Comparison of ENCODE assay signal across 8 cellular contexts in the genomic region with DNA sequence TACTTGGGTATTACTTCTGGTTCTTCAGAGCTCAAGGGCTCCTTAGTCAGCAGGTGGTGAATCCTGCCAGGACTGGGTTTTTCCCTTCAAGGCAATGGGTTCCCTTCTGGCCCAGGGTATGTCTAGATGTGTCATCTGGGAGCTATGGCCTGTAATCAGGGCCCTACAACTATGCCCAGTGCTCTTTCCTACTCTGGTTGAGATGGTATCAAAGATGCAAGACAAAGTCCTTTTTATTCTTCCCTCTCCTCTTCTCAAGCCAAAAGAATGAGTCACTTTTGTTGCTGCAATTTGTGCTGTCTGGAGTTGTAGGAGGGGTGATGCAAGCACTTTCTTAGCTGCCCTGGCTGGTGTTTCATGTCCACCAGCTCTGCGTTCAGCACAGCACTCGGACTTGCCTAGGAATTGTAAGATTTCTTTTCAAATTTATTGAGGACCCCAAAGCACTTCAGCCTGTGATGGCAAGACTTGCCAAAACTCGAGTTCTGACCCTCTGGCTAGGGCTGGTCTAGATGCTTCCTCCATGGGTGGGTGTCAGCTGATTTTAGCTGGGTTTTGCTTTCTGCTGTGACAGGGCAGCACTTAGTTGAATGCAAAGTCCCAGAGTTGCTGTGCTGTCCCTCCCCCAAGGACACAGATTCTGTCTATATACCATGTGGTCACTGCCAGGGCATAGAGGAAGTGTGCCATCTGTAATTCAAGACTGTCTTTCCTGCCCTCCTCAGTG.
A peak's percentile ranks its signal among the peaks of the same experiment; 100 is the strongest.
DNase-seq lines count a peak whose midpoint lies in the region; ATAC-seq and TF ChIP-seq lines count a peak whose summit lies in the region.

No MANE protein-coding gene starts in this region.

- TF ChIP-seq CTCF in PC-9 (conservative IDR thresholded peaks at IDR 0.05) (no peak), epithelial cell of proximal tubule (conservative IDR thresholded peaks at IDR 0.05; ENCODE audit: low read depth, low read length) (no peak), GM10248 (IDR thresholded peaks at IDR 0.05; ENCODE audit: control extremely low read depth, extremely low read depth, low read depth, missing control alignments) (no peak)

- H3K4ac ChIP-seq in trophoblast cell (ENCODE audit: low read depth, low read length): peak overlapping the region; percentile 90

- H3K4me3 ChIP-seq in PC-9 (peak overlapping the region; percentile 34; the same call in 1 of the 2 replicates), epithelial cell of proximal tubule (ENCODE audit: low read depth, low read length) (no peak overlapping the region), trophoblast cell (ENCODE audit: low read depth, low read length) (no peak overlapping the region)

- H4K20me1 ChIP-seq in PC-9 (ENCODE audit: insufficient read depth): no peaks in the 10 kb centered on the region

- H2BK120ac ChIP-seq in trophoblast cell (ENCODE audit: insufficient read depth, low read length, poor library complexity): peak overlapping the region; percentile 96

- H4K12ac ChIP-seq in trophoblast cell (ENCODE audit: low read depth, low read length): peak overlapping the region; percentile 40

- no TSS peak for BruUV-seq in PC-9 (replicated peaks; lab: Mats Ljungman, UMichigan)

- intact Hi-C loops in PC-9 (cut with micrococcal nuclease; ENCODE audit: unreplicated experiment): loop anchor here (2.0 to 10.0 kb wide), 2 partner anchors 129 to 187 kb away; partner anchors contain the start of gene CBLB

- peak overlapping the region; percentile 96 for H3K14ac ChIP-seq in trophoblast cell (ENCODE audit: low read length)

- no peak overlapping the region for H3K9ac ChIP-seq in trophoblast cell (ENCODE audit: low read length)

- H3K79me2 ChIP-seq in PC-9 (ENCODE audit: low read depth) (no peaks in the 10 kb centered on the region), trophoblast cell (ENCODE audit: control insufficient read depth, insufficient read depth, low read length, poor library complexity) (peaks cover 5% of the 10 kb centered on the region)

- CTCF ChIA-PET in PC-9 (lab: Charles Lee): no interaction called here
- CTCF ChIA-PET in GM10248 (lab: Yijun Ruan, JAX): interaction anchor here (0.9 to 2.7 kb wide), 2 partner anchors 13 to 399 kb away, joined by 3 to 7 read pairs; no protein-coding TSS in a partner anchor

- H2AK5ac ChIP-seq in trophoblast cell (ENCODE audit: low read length): peak overlapping the region; percentile 92

- DNase-seq in ELR (ENCODE audit: low read depth) (peak; percentile 93), PC-9 (peak; percentile 61 to 95), epithelial cell of proximal tubule (ENCODE audit: low read depth) (peak; percentile 49), trophoblast cell (peak; percentile 92 to 95), 8988T (no peak), GM10248 (ENCODE audit: extremely low spot score) (no peak), SHP77 (lab: John Stamatoyannopoulos, UW) (no peak)

- H3K79me1 ChIP-seq in trophoblast cell (ENCODE audit: low read length): peaks cover 16% of the 10 kb centered on the region

- peak overlapping the region; percentile 70 for H2AFZ ChIP-seq in PC-9
- H2AFZ ChIP-seq in trophoblast cell (ENCODE audit: insufficient read depth, low read length, poor library complexity): peak overlapping the region; percentile 35

- no CpG with 5 or more reads among the region's 3 CpGs for WGBS in trophoblast cell (ENCODE audit: extremely low coverage, insufficient coverage, insufficient read length)

- H3K9me3 ChIP-seq in PC-9 (ENCODE audit: insufficient read depth, low read depth) (peaks cover 35% of the 10 kb centered on the region), trophoblast cell (ENCODE audit: insufficient read depth, low read depth, low read length) (no peaks in the 10 kb centered on the region)

- POLR2A ChIA-PET in PC-9 (lab: Charles Lee; ENCODE audit: unreplicated experiment) (interaction anchor here (0.7 kb wide), 1 partner anchor 112 kb away, joined by 6 read pairs; no protein-coding TSS in a partner anchor), GM10248 (lab: Yijun Ruan, JAX) (no interaction called here)

- peaks cover 23% of the 10 kb centered on the region for H3K4me1 ChIP-seq in PC-9 (replicated peaks; ENCODE audit: insufficient read depth)
- peaks cover 7 to 9% of the 10 kb centered on the region in 2 experiments for H3K4me1 ChIP-seq in trophoblast cell (ENCODE audit: control insufficient read depth in 1 of 2, insufficient read depth in 2 of 2, low read length in 2 of 2)

- H4K91ac ChIP-seq in trophoblast cell (ENCODE audit: low read depth, low read length): peak overlapping the region; percentile 98

- peaks cover 21% of the 10 kb centered on the region for H3F3A ChIP-seq in PC-9 (ENCODE audit: insufficient read depth, low read depth)

- no peak for ATAC-seq in HG02970 (IDR thresholded peaks at IDR 0.05; ENCODE audit: low FRiP score, unreplicated experiment)

- H3K36me3 ChIP-seq in PC-9 (ENCODE audit: low read depth) (no peaks in the 10 kb centered on the region), trophoblast cell (ENCODE audit: control insufficient read depth in 1 of 2, insufficient read depth in 2 of 2, low read length in 2 of 2) (no peaks in the 10 kb centered on the region)

- H2BK12ac ChIP-seq in trophoblast cell (ENCODE audit: low read length): peak overlapping the region; percentile 99

- H3K23ac ChIP-seq in trophoblast cell (ENCODE audit: low read length): no peak overlapping the region

- peak overlapping the region; percentile 92 for H3K18ac ChIP-seq in trophoblast cell (ENCODE audit: low read length)

- H3K27me3 ChIP-seq in PC-9 (ENCODE audit: insufficient read depth, low read depth): no peaks in the 10 kb centered on the region
- H3K27me3 ChIP-seq in trophoblast cell (ENCODE audit: insufficient read depth, low read length): no peaks in the 10 kb centered on the region

- peak overlapping the region; percentile 89 for H4K8ac ChIP-seq in trophoblast cell (ENCODE audit: low read depth, low read length)

- H3K4me2 ChIP-seq in PC-9: peak overlapping the region; percentile 74
- peak overlapping the region; percentile 8 for H3K4me2 ChIP-seq in trophoblast cell (ENCODE audit: low read length)

- H2BK5ac ChIP-seq in trophoblast cell (ENCODE audit: low read depth, low read length, poor library complexity): peak overlapping the region; percentile 95

- peak overlapping the region; percentile 79 for H3K27ac ChIP-seq in PC-9
- H3K27ac ChIP-seq in trophoblast cell (ENCODE audit: low read depth, low read length): peak overlapping the region; percentile 94

- H3K9me2 ChIP-seq in PC-9 (ENCODE audit: insufficient read depth): no peaks in the 10 kb centered on the region

Comparison
In these comparisons a context has a peak if more than half of its experiments do, and no peak if none do; other contexts are left out.
1. DNase-seq: peak in ELR (single experiment), PC-9 (2 of 2), epithelial cell of proximal tubule (single experiment) and trophoblast cell (2 of 2); none in 8988T (single experiment), GM10248 (single experiment) and SHP77 (0 of 2).